12 cellular contexts compared by ENCODE assay signal in the genomic region with DNA sequence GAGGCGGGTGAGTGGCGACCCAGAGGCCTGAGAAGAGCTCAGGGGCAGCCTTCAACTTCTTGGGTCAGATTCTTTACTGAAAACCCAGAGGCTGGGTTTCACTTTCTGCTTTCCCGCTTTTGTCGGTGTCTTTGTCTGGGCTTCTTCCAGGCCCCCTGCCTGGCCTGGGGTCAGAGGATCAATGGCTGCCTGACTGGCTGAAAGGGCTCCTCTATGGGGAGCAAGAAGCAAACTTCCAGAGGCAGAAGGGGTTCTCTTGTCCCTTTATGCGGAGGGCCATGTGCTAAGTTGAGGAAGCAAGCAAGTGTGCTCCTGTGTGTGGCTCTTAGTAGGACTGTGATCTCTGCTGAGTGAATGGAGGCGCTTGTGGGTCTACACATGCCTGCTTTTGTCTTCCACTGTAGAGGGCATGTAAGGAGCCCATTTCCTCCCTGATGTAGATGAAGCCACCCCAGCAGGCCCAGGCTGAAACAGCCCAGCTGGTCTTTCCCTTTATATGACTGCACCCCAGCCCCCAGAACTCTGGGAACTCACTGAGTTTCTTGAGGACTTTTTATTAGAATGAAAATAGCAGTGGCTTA. TPM values are rescaled to one million over a fixed set of nuclear protein-coding genes. Genes with fewer than 3 reads are reported as not detected.
DNase-seq lines count a peak whose midpoint lies in the region; ATAC-seq and TF ChIP-seq lines count a peak whose summit lies in the region.
"Had no signal": no experiment of that assay in that cellular context is flagged by ENCODE, and none has a peak within 500 bp of the region (broad histone marks: within the 10 kb centered on the region; RNA-seq: fewer than 3 reads in every experiment).

No MANE protein-coding gene starts in this region.

- H3K36me3 ChIP-seq in CD4-positive, alpha-beta memory T cell (ENCODE audit: insufficient read depth, low read length): no peaks in the 10 kb centered on the region
- H3K36me3 ChIP-seq in endodermal cell (ENCODE audit: control insufficient read depth, insufficient read depth, low read length): no peaks in the 10 kb centered on the region
- no peaks in the 10 kb centered on the region for H3K36me3 ChIP-seq in A673 (ENCODE audit: insufficient read depth, low read length, poor library complexity, severe bottlenecking)
- no peaks in the 10 kb centered on the region for H3K36me3 ChIP-seq in effector memory CD4-positive, alpha-beta T cell (ENCODE audit: control insufficient read depth, insufficient read depth, low read length)

- H3K9ac ChIP-seq in endodermal cell (ENCODE audit: extremely low read depth, low read length, poor library complexity, severe bottlenecking): peak overlapping the region; percentile 6

- H3K9me3 Mint-ChIP-seq in CD4-positive, alpha-beta memory T cell: no peaks in the 10 kb centered on the region
- H3K9me3 Mint-ChIP-seq in IgD-negative memory B cell: no peaks in the 10 kb centered on the region
- no peaks in the 10 kb centered on the region for H3K9me3 Mint-ChIP-seq in endodermal cell
- H3K9me3 Mint-ChIP-seq in nephron: no peaks in the 10 kb centered on the region

- no peak for TF ChIP-seq CTCF in endodermal cell (conservative IDR thresholded peaks at IDR 0.05)
- no peak for TF ChIP-seq CTCF in nephron (IDR thresholded peaks at IDR 0.05; ENCODE audit: unreplicated experiment in 3 of 3)
- TF ChIP-seq CTCF in A673 (conservative IDR thresholded peaks at IDR 0.05; ENCODE audit: low read depth, low read length): no peak

- intact Hi-C loops in CD4-positive, alpha-beta memory T cell (cut with micrococcal nuclease): loop anchor here (2.0 kb wide), 1 partner anchor 53 kb away; a partner anchor contains a TSS
- intact Hi-C loops in A673 (cut with micrococcal nuclease; ENCODE audit: unreplicated experiment): loop anchor here (2.0 to 5.0 kb wide), 2 partner anchors 184 to 241 kb away; no protein-coding TSS in a partner anchor

- peak overlapping the region in 2 of 7 donors; percentile 57 to 78 for H3K27ac Mint-ChIP-seq in CD4-positive, alpha-beta memory T cell
- H3K27ac Mint-ChIP-seq in IgD-negative memory B cell: no peak overlapping the region
- H3K27ac Mint-ChIP-seq in endodermal cell: peak overlapping the region; percentile 79
- peak overlapping the region; percentile 93 to 99 (median 97) for H3K27ac Mint-ChIP-seq in nephron

- peaks cover 15 to 40% (median 22%) of the 10 kb centered on the region in 4 donors for H3K4me1 Mint-ChIP-seq in CD4-positive, alpha-beta memory T cell
- H3K4me1 Mint-ChIP-seq in IgD-negative memory B cell (peaks cover 8 to 9% (median 8%) of the 10 kb centered on the region in 3 donors), endodermal cell (peaks cover 45% of the 10 kb centered on the region), nephron (peaks cover 47% of the 10 kb centered on the region)

- peak overlapping the region; percentile 65 to 81 (median 74) for H3K4me3 Mint-ChIP-seq in CD4-positive, alpha-beta memory T cell
- H3K4me3 Mint-ChIP-seq in IgD-negative memory B cell: peak overlapping the region; percentile 16 to 76 (median 70)
- H3K4me3 Mint-ChIP-seq in endodermal cell: peak overlapping the region; percentile 86
- peak overlapping the region; percentile 89 to 98 (median 98) for H3K4me3 Mint-ChIP-seq in nephron

- ATAC-seq in GM18517 (IDR thresholded peaks at IDR 0.05; ENCODE audit: unreplicated experiment): no peak

- peaks cover 0 to 2% of the 10 kb centered on the region in 2 donors for H3K36me3 Mint-ChIP-seq in CD4-positive, alpha-beta memory T cell
- H3K36me3 Mint-ChIP-seq in IgD-negative memory B cell: peaks cover 2% of the 10 kb centered on the region
- H3K36me3 Mint-ChIP-seq in endodermal cell (ENCODE audit: low read depth): no peaks in the 10 kb centered on the region
- no peaks in the 10 kb centered on the region for H3K36me3 Mint-ChIP-seq in nephron (ENCODE audit: low read depth)

- CTCF ChIA-PET in CD4-positive, alpha-beta memory T cell (lab: Charles Lee; ENCODE audit: partially characterized antibody): interaction anchor here (1.9 to 2.2 kb wide), 2 partner anchors 10 to 21 kb away, joined by 4 to 7 read pairs; no protein-coding TSS in a partner anchor
- CTCF ChIA-PET in A673 (lab: Charles Lee): interaction anchor here (0.6 kb wide), 1 partner anchor 187 kb away, joined by 14 read pairs; no protein-coding TSS in a partner anchor

- DNase-seq in CD4-positive, alpha-beta memory T cell: no peak
- DNase-seq in endodermal cell: peak; percentile 82
- DNase-seq in A673 (ENCODE audit: low spot score): no peak
- DNase-seq in medulla oblongata (ENCODE audit: extremely low spot score): no peak
- DNase-seq in effector memory CD4-positive, alpha-beta T cell: no peak
- DNase-seq: activated gamma-delta T cell, NCI-H1694 treated with DMSO at 0.1 percent for 48 hours had no signal

- no peaks in the 10 kb centered on the region for H3K9me3 ChIP-seq in CD4-positive, alpha-beta memory T cell (ENCODE audit: control insufficient read depth in 1 of 2, low read length in 2 of 2)
- H3K9me3 ChIP-seq in endodermal cell (ENCODE audit: control insufficient read depth, low read length) (no peaks in the 10 kb centered on the region), A673 (ENCODE audit: low read depth, low read length, poor library complexity, severe bottlenecking) (no peaks in the 10 kb centered on the region)
- no peaks in the 10 kb centered on the region for H3K9me3 ChIP-seq in effector memory CD4-positive, alpha-beta T cell (ENCODE audit: control insufficient read depth, low read length)

- no peak overlapping the region for H3K27ac ChIP-seq in CD4-positive, alpha-beta memory T cell (ENCODE audit: low read depth, low read length)
- peak overlapping the region; percentile 95 for H3K27ac ChIP-seq in endodermal cell (ENCODE audit: low read depth, low read length)
- H3K27ac ChIP-seq in A673 (ENCODE audit: low read depth, low read length, poor library complexity, severe bottlenecking): no peak overlapping the region
- H3K27ac ChIP-seq in effector memory CD4-positive, alpha-beta T cell (ENCODE audit: insufficient read depth, low read length, poor library complexity, severe bottlenecking): no peak overlapping the region

- no TSS peak for BruUV-seq in A673 (replicated peaks; lab: Mats Ljungman, UMichigan)

- peaks cover 22% of the 10 kb centered on the region for H3K4me1 ChIP-seq in CD4-positive, alpha-beta memory T cell (ENCODE audit: insufficient read depth, low read length)
- H3K4me1 ChIP-seq in endodermal cell (ENCODE audit: control insufficient read depth, insufficient read depth, low read length) (peaks cover 26% of the 10 kb centered on the region), A673 (ENCODE audit: insufficient read depth, low read length, poor library complexity, severe bottlenecking) (no peaks in the 10 kb centered on the region)
- peaks cover 18% of the 10 kb centered on the region for H3K4me1 ChIP-seq in effector memory CD4-positive, alpha-beta T cell (ENCODE audit: control insufficient read depth, insufficient read depth, low read length, poor library complexity, severe bottlenecking)

- POLR2A ChIA-PET in CD4-positive, alpha-beta memory T cell (lab: Charles Lee; ENCODE audit: partially characterized antibody): no interaction called here
- POLR2A ChIA-PET in A673 (lab: Charles Lee; ENCODE audit: low non-redundant PET): interaction anchor here (0.8 kb wide), 1 partner anchor 182 kb away, joined by 5 read pairs; no protein-coding TSS in a partner anchor

- peaks cover 32% of the 10 kb centered on the region for H3K27me3 ChIP-seq in CD4-positive, alpha-beta memory T cell (ENCODE audit: insufficient read depth, low read length)
- H3K27me3 ChIP-seq in endodermal cell (ENCODE audit: control insufficient read depth, insufficient read depth, low read length, poor library complexity, severe bottlenecking) (peaks cover 11% of the 10 kb centered on the region), A673 (replicated peaks; ENCODE audit: insufficient read depth, low read depth, low read length, poor library complexity) (peaks cover 14% of the 10 kb centered on the region)
- peaks cover 31% of the 10 kb centered on the region for H3K27me3 ChIP-seq in effector memory CD4-positive, alpha-beta T cell (replicated peaks; ENCODE audit: control insufficient read depth, insufficient read depth, low read length, poor library complexity, severe bottlenecking)

- H3K27me3 Mint-ChIP-seq in CD4-positive, alpha-beta memory T cell: peaks cover 37 to 39% of the 10 kb centered on the region in 2 donors
- H3K27me3 Mint-ChIP-seq in IgD-negative memory B cell (peaks cover 35% of the 10 kb centered on the region), endodermal cell (ENCODE audit: insufficient read depth) (peaks cover 24% of the 10 kb centered on the region), nephron (ENCODE audit: low read depth) (peaks cover 13% of the 10 kb centered on the region)

- 21 to 40% methylated on average over 3 to 6 of the region's 6 CpGs for WGBS in endodermal cell (ENCODE audit: insufficient coverage in 1 of 2, insufficient read length in 1 of 2), 2 experiments

- H3K4me3 ChIP-seq in CD4-positive, alpha-beta memory T cell (ENCODE audit: low read length in 2 of 2): no peak overlapping the region
- H3K4me3 ChIP-seq in endodermal cell (ENCODE audit: low read length) (peak overlapping the region; percentile 71), A673 (ENCODE audit: low read depth, low read length, poor library complexity, severe bottlenecking) (no peak overlapping the region)
- no peak overlapping the region for H3K4me3 ChIP-seq in effector memory CD4-positive, alpha-beta T cell (ENCODE audit: insufficient read depth, low read depth, low read length, poor library complexity, severe bottlenecking)

RNA-seq across cellular contexts. Expression of a gene that starts 1.0 kb away (rescaled TPM):
- not detected for total RNA-seq in CD4-positive, alpha-beta memory T cell
- polyA plus RNA-seq in CD4-positive, alpha-beta memory T cell: not detected
- not detected for polyA plus RNA-seq in IgD-negative memory B cell
- total RNA-seq in endodermal cell (1 to 10 TPM; 4.0 to 6.9 TPM), A673 (2021) (1.1 and 1.4 TPM in 2 replicates)
- 24.8 TPM for polyA plus RNA-seq in endodermal cell (2013, experiment 1 of 2)
- 26.0 TPM for polyA plus RNA-seq in endodermal cell (2013, experiment 2 of 2)
- total RNA-seq: OCI-LY7, pulmonary artery endothelial cell had no signal

RNA-seq across cellular contexts. Expression of a gene that starts 52.1 kb away (rescaled TPM):
- 10 to 100 TPM; 15.1 to 16.6 TPM for total RNA-seq in CD4-positive, alpha-beta memory T cell
- 10 to 100 TPM; 25.5 to 48.1 TPM for polyA plus RNA-seq in CD4-positive, alpha-beta memory T cell
- 45.1 TPM for polyA plus RNA-seq in IgD-negative memory B cell
- total RNA-seq in endodermal cell (10 to 100 TPM; 17.9 to 18.2 TPM), A673 (2021) (28.8 and 32.5 TPM in 2 replicates)
- 44.2 TPM for polyA plus RNA-seq in endodermal cell (2013, experiment 1 of 2)
- 36.0 TPM for polyA plus RNA-seq in endodermal cell (2013, experiment 2 of 2)

Comparison
In these comparisons a context has a peak if more than half of its experiments do, and no peak if none do; other contexts are left out.
1. H3K27ac Mint-ChIP-seq: peak in endodermal cell (single experiment) and nephron (3 of 3); none in IgD-negative memory B cell (0 of 3).
2. Peak in every context shown above with its lines, with median percentiles within 50 percentile points of each other: H3K4me3 Mint-ChIP-seq.